ENCODE assay signal across 20 cellular contexts in genomic region chr6:125213936-125214335, GRCh38.
"Had no signal": no experiment of that assay in that cellular context is flagged by ENCODE, and none has a peak within 500 bp of the region (broad histone marks: within the 10 kb centered on the region; RNA-seq: fewer than 3 reads in every experiment).

No MANE protein-coding gene starts in this region.

- H3K27me3 Mint-ChIP-seq: type B pancreatic cell had no signal

- H3K36me3 Mint-ChIP-seq: activated naive CD8-positive, alpha-beta T cell treated with anti-CD3 and anti-CD28 coated beads, Interleukin-2, amount 10 ng/mL, durations not matched to agents 7 days and 5 days; natural killer cell had no signal

- H3K4me1 Mint-ChIP-seq: activated CD4-positive, alpha-beta T cell treated with anti-CD3 and anti-CD28 coated beads, Interleukin-2, amount 10 ng/mL, durations not matched to agents 7 days and 5 days; activated naive CD8-positive, alpha-beta T cell treated with anti-CD3 and anti-CD28 coated beads, Interleukin-2, amount 10 ng/mL, durations not matched to agents 7 days and 5 days; natural killer cell; stimulated activated naive CD8-positive, alpha-beta T cell treated with anti-CD3 and anti-CD28 coated beads, Interleukin-15, amount 100 ng/mL, for 72 hours had no signal

- ATAC-seq: activated CD8-positive, alpha-beta T cell treated with anti-CD3 and anti-CD28 coated beads, Interleukin-2, amount 10 ng/mL, durations not matched to agents 7 days and 5 days; body of pancreas; effector memory CD8-positive, alpha-beta T cell; natural killer cell; stimulated activated naive CD8-positive, alpha-beta T cell treated with anti-CD3 and anti-CD28 coated beads, Interleukin-15, amount 100 ng/mL, for 72 hours had no signal

- DNase-seq: activated CD4-positive, alpha-beta T cell treated with anti-CD3 and anti-CD28 coated beads, Interleukin-2, amount 10 ng/mL, durations not matched to agents 7 days and 5 days; activated CD8-positive, alpha-beta T cell treated with anti-CD3 and anti-CD28 coated beads, Interleukin-2, amount 10 ng/mL, durations not matched to agents 7 days and 5 days; activated naive CD4-positive, alpha-beta T cell treated with Interleukin-2 at 50 U/mL for 16 hours; activated naive CD8-positive, alpha-beta T cell treated with anti-CD3 and anti-CD28 coated beads, Interleukin-2, amount 10 ng/mL, durations not matched to agents 7 days and 5 days; activated T-cell treated with anti-CD3 and anti-CD28 coated beads, Interleukin-2, amount 50 U/mL, for 24 hours; amygdala; body of pancreas; effector memory CD8-positive, alpha-beta T cell; esophagus squamous epithelium; foreskin fibroblast; left cardiac atrium; mesenchymal stem cell; natural killer cell; posterior cingulate gyrus; retina; stimulated activated naive CD8-positive, alpha-beta T cell treated with anti-CD3 and anti-CD28 coated beads, Interleukin-15, amount 100 ng/mL, for 72 hours; T-helper 1 cell; T-helper 9 cell had no signal

- H3K27ac Mint-ChIP-seq: activated CD4-positive, alpha-beta T cell treated with anti-CD3 and anti-CD28 coated beads, Interleukin-2, amount 10 ng/mL, durations not matched to agents 7 days and 5 days; activated CD8-positive, alpha-beta T cell treated with anti-CD3 and anti-CD28 coated beads, Interleukin-2, amount 10 ng/mL, durations not matched to agents 7 days and 5 days; activated naive CD8-positive, alpha-beta T cell treated with anti-CD3 and anti-CD28 coated beads, Interleukin-2, amount 10 ng/mL, durations not matched to agents 7 days and 5 days; activated T-cell treated with anti-CD3 and anti-CD28 coated beads, Interleukin-2, amount 50 U/mL, for 24 hours; activated T-helper 2 cell treated with anti-CD3 and anti-CD28 coated beads, Interferon-gamma antibody, Interleukin-2, Interleukin-4, amounts not matched to agents 10 μg/mL and 5 μg/mL and 100 μg/mL, durations not matched to agents 14 hours and 24 hours and 36 hours; effector memory CD8-positive, alpha-beta T cell; natural killer cell; stimulated activated naive CD8-positive, alpha-beta T cell treated with anti-CD3 and anti-CD28 coated beads, Interleukin-15, amount 100 ng/mL, for 72 hours; type B pancreatic cell had no signal

- H3K9me3 Mint-ChIP-seq: activated CD4-positive, alpha-beta T cell treated with anti-CD3 and anti-CD28 coated beads, Interleukin-2, amount 10 ng/mL, durations not matched to agents 7 days and 5 days; activated naive CD8-positive, alpha-beta T cell treated with anti-CD3 and anti-CD28 coated beads, Interleukin-2, amount 10 ng/mL, durations not matched to agents 7 days and 5 days; activated T-cell treated with anti-CD3 and anti-CD28 coated beads, Interleukin-2, amount 50 U/mL, for 24 hours; activated T-helper 2 cell treated with anti-CD3 and anti-CD28 coated beads, Interferon-gamma antibody, Interleukin-2, Interleukin-4, amounts not matched to agents 10 μg/mL and 5 μg/mL and 100 μg/mL, durations not matched to agents 14 hours and 24 hours and 36 hours; effector memory CD8-positive, alpha-beta T cell; natural killer cell; stimulated activated naive CD8-positive, alpha-beta T cell treated with anti-CD3 and anti-CD28 coated beads, Interleukin-15, amount 100 ng/mL, for 72 hours; type B pancreatic cell had no signal

- H3K4me3 Mint-ChIP-seq: activated CD4-positive, alpha-beta T cell treated with anti-CD3 and anti-CD28 coated beads, Interleukin-2, amount 10 ng/mL, durations not matched to agents 7 days and 5 days; activated CD8-positive, alpha-beta T cell treated with anti-CD3 and anti-CD28 coated beads, Interleukin-2, amount 10 ng/mL, durations not matched to agents 7 days and 5 days; activated naive CD8-positive, alpha-beta T cell treated with anti-CD3 and anti-CD28 coated beads, Interleukin-2, amount 10 ng/mL, durations not matched to agents 7 days and 5 days; activated T-cell treated with anti-CD3 and anti-CD28 coated beads, Interleukin-2, amount 50 U/mL, for 24 hours; effector memory CD8-positive, alpha-beta T cell; natural killer cell; stimulated activated naive CD8-positive, alpha-beta T cell treated with anti-CD3 and anti-CD28 coated beads, Interleukin-15, amount 100 ng/mL, for 72 hours; type B pancreatic cell had no signal
